Comparison of ENCODE assay signal across 17 cellular contexts in genomic region chrX:40310016-40310415, GRCh38.
DNase-seq lines count a peak whose midpoint lies in the region; ATAC-seq and TF ChIP-seq lines count a peak whose summit lies in the region.
"Had no signal": no experiment of that assay in that cellular context is flagged by ENCODE, and none has a peak within 500 bp of the region (broad histone marks: within the 10 kb centered on the region; RNA-seq: fewer than 3 reads in every experiment).

No MANE protein-coding gene starts in this region.

- H3K14ac ChIP-seq in trophoblast cell (ENCODE audit: low read length): peak overlapping the region; percentile 26

- H3K4me2 ChIP-seq in trophoblast cell (ENCODE audit: low read length): no peak overlapping the region

- no peak overlapping the region for H2BK5ac ChIP-seq in trophoblast cell (ENCODE audit: low read depth, low read length, poor library complexity)

- no peak for TF ChIP-seq POLR2A in uterus (IDR thresholded peaks at IDR 0.05)

- no peak overlapping the region for H3K4ac ChIP-seq in trophoblast cell (ENCODE audit: low read depth, low read length)

- no peak overlapping the region for H3K4me3 ChIP-seq in heart right ventricle
- no peak overlapping the region for H3K4me3 ChIP-seq in right cardiac atrium (ENCODE audit: low read length)
- no peak overlapping the region for H3K4me3 ChIP-seq in trophoblast cell (ENCODE audit: low read depth, low read length)
- no peak overlapping the region for H3K4me3 ChIP-seq in WERI-Rb-1 (ENCODE audit: low read depth, low read length)
- H3K4me3 ChIP-seq in uterus: no peak overlapping the region

- H4K91ac ChIP-seq in trophoblast cell (ENCODE audit: low read depth, low read length): peak overlapping the region; percentile 19

- H3K9me3 ChIP-seq in heart right ventricle (peaks cover 0 to under 1% (median 0%) of the 10 kb centered on the region in 11 donors), right cardiac atrium (ENCODE audit: control insufficient read depth, low read length) (no peaks in the 10 kb centered on the region), trophoblast cell (ENCODE audit: insufficient read depth, low read depth, low read length) (no peaks in the 10 kb centered on the region), WERI-Rb-1 (ENCODE audit: severe bottlenecking) (peaks cover 10% of the 10 kb centered on the region), uterus (no peaks in the 10 kb centered on the region)

- no peak overlapping the region for H3K18ac ChIP-seq in trophoblast cell (ENCODE audit: low read length)

- H3K36me3 ChIP-seq in heart right ventricle (no peaks in the 10 kb centered on the region), trophoblast cell (ENCODE audit: control insufficient read depth in 1 of 2, insufficient read depth in 2 of 2, low read length in 2 of 2) (no peaks in the 10 kb centered on the region), WERI-Rb-1 (no peaks in the 10 kb centered on the region), uterus (no peaks in the 10 kb centered on the region)

- ATAC-seq in heart right ventricle (peak in 6 of 8 donors; percentile 24 to 65 (median 58)), right cardiac atrium (no peak)

- no peak overlapping the region for H3K27ac ChIP-seq in heart right ventricle
- H3K27ac ChIP-seq in right cardiac atrium (ENCODE audit: low read length): no peak overlapping the region
- H3K27ac ChIP-seq in trophoblast cell (ENCODE audit: low read depth, low read length): no peak overlapping the region
- no peak overlapping the region for H3K27ac ChIP-seq in WERI-Rb-1
- H3K27ac ChIP-seq in uterus: no peak overlapping the region

- H2BK12ac ChIP-seq in trophoblast cell (ENCODE audit: low read length): no peak overlapping the region

- H4K12ac ChIP-seq in trophoblast cell (ENCODE audit: low read depth, low read length): no peak overlapping the region

- H3K79me2 ChIP-seq in trophoblast cell (ENCODE audit: control insufficient read depth, insufficient read depth, low read length, poor library complexity): no peaks in the 10 kb centered on the region

- H2AK5ac ChIP-seq in trophoblast cell (ENCODE audit: low read length): no peak overlapping the region

- WGBS in heart right ventricle, 2 donors: 82 to 89% methylated on average over 7 of the region's 7 CpGs
- 66% methylated on average over 7 of the region's 7 CpGs for WGBS in right cardiac atrium
- no CpG with 5 or more reads among the region's 7 CpGs for WGBS in trophoblast cell (ENCODE audit: extremely low coverage, insufficient coverage, insufficient read length)

- intact Hi-C loops in heart right ventricle (cut with DNase I) (no loop called here), right cardiac atrium (cut with DNase I) (no loop called here), uterus (cut with DNase I; ENCODE audit: low total_unique reads) (no loop called here)

- no peak overlapping the region for H2AFZ ChIP-seq in trophoblast cell (ENCODE audit: insufficient read depth, low read length, poor library complexity)

- DNase-seq in heart right ventricle (no peak), right cardiac atrium (no peak), mesenteric fat pad (ENCODE audit: low spot score) (peak; percentile 69), trophoblast cell (no peak), WERI-Rb-1 (no peak), uterus (no peak), SIG-M5 treated with dmso at 0.1 percent for 504 hours (lab: John Stamatoyannopoulos, UW; ENCODE audit: unreplicated experiment) (no peak)
- DNase-seq: DMS153, DND-41, NCI-H1048, NCI-H1417, NCI-H1694, NCI-H2029 treated with DMSO at 0.1 percent for 48 hours, NCI-H446 treated with DMSO at 0.1 percent for 48 hours, NCI-H526, RPMI8226, SHP77 treated with DMSO at 0.1 percent for 48 hours had no signal

- no peak overlapping the region for H3K9ac ChIP-seq in trophoblast cell (ENCODE audit: low read length)

- H3K23ac ChIP-seq in trophoblast cell (ENCODE audit: low read length): no peak overlapping the region

- peaks cover 0 to 11% (median 0%) of the 10 kb centered on the region in 7 donors for H3K27me3 ChIP-seq in heart right ventricle
- no peaks in the 10 kb centered on the region for H3K27me3 ChIP-seq in right cardiac atrium (ENCODE audit: control insufficient read depth, insufficient read depth)
- H3K27me3 ChIP-seq in trophoblast cell (ENCODE audit: insufficient read depth, low read length): no peaks in the 10 kb centered on the region
- no peaks in the 10 kb centered on the region for H3K27me3 ChIP-seq in WERI-Rb-1 (ENCODE audit: insufficient read depth, low read depth, severe bottlenecking)
- no peaks in the 10 kb centered on the region for H3K27me3 ChIP-seq in uterus

- H4K8ac ChIP-seq in trophoblast cell (ENCODE audit: low read depth, low read length): no peak overlapping the region

- peaks cover 3% of the 10 kb centered on the region for H3K79me1 ChIP-seq in trophoblast cell (ENCODE audit: low read length)

- H3K4me1 ChIP-seq in heart right ventricle: no peaks in the 10 kb centered on the region
- H3K4me1 ChIP-seq in right cardiac atrium (ENCODE audit: control insufficient read depth, insufficient read depth, low read length): peaks cover 2% of the 10 kb centered on the region
- peaks cover 0 to 1% of the 10 kb centered on the region in 2 experiments for H3K4me1 ChIP-seq in trophoblast cell (ENCODE audit: control insufficient read depth in 1 of 2, insufficient read depth in 2 of 2, low read length in 2 of 2)
- no peaks in the 10 kb centered on the region for H3K4me1 ChIP-seq in uterus

- no peak for TF ChIP-seq CTCF in heart right ventricle (IDR thresholded peaks at IDR 0.05)
- TF ChIP-seq CTCF in WERI-Rb-1 (IDR thresholded peaks at IDR 0.05; ENCODE audit: low read depth, low read length): no peak
- no peak for TF ChIP-seq CTCF in uterus (IDR thresholded peaks at IDR 0.05)

- H2BK120ac ChIP-seq in trophoblast cell (ENCODE audit: insufficient read depth, low read length, poor library complexity): peak overlapping the region; percentile 55

Comparison
In these comparisons a context has a peak if more than half of its experiments do, and no peak if none do; other contexts are left out.
1. ATAC-seq: peak in heart right ventricle (6 of 8); none in right cardiac atrium (0 of 2).